In the genomic region with DNA sequence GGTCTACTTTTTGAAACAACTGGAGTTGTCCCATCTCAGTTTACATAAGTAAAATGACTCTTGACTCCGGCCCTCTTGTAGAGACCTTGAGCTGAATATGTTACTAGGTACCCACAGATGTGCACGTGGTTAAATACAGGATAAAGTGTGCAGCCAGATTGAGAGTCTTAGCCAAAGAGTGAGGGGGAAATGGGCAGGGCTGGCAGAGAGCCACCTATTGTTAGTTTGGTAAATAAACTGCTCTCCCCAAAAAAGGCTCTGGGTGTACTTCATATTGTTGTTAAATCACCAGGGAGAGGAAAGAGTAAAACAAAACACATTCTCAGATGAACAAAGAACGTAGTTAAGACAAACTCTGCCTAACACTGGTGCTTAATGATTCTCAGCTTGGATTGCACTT, we compare ENCODE assay signal across 18 cellular contexts. TPM values are rescaled to one million over a fixed set of nuclear protein-coding genes. Genes with fewer than 3 reads are reported as not detected.
DNase-seq lines count a peak whose midpoint lies in the region; ATAC-seq and TF ChIP-seq lines count a peak whose summit lies in the region.
"Had no signal": no experiment of that assay in that cellular context is flagged by ENCODE, and none has a peak within 500 bp of the region (broad histone marks: within the 10 kb centered on the region; RNA-seq: fewer than 3 reads in every experiment).

No MANE protein-coding gene starts in this region.

- no peak overlapping the region for H3K4me3 ChIP-seq in lung
- no peak overlapping the region for H3K4me3 ChIP-seq in aorta (ENCODE audit: low read length in 2 of 2)
- H3K4me3 ChIP-seq: testis had no signal

- DNase-seq in DMS79 (lab: John Stamatoyannopoulos, UW) (peak; percentile 55), NCI-H1436 (lab: John Stamatoyannopoulos, UW) (peak; percentile 17), dermis microvascular lymphatic vessel endothelial cell (ENCODE audit: low read depth in 2 of 2) (peak; percentile 21 to 88), lung (ENCODE audit: low spot score) (peak; percentile 36), aorta (no peak)
- no peak for DNase-seq in activated naive CD4-positive, alpha-beta T cell treated with anti-CD3 and anti-CD28 coated beads, Interleukin-2, amount 10 ng/mL, durations not matched to agents 7 days and 5 days
- no peak for DNase-seq in activated CD4-positive, alpha-beta T cell treated with anti-CD3 and anti-CD28 coated beads, Interleukin-2, amount 10 ng/mL, durations not matched to agents 24 days and 14 days
- DNase-seq: activated CD4-positive, alpha-beta T cell treated with anti-CD3 and anti-CD28 coated beads, Interleukin-2, amount 50 U/mL, for 1 hour; activated naive CD8-positive, alpha-beta T cell treated with anti-CD3 and anti-CD28 coated beads for 36 hours; activated T-cell treated with anti-CD3 and anti-CD28 coated beads, Interleukin-2, amount 50 U/mL, for 1 hour; caudate nucleus; DND-41; endodermal cell; NCI-H526 treated with DMSO at 0.1 percent for 48 hours; stimulated activated CD4-positive, alpha-beta T cell treated with anti-CD3 and anti-CD28 coated beads, Interleukin-15, amount 100 ng/mL, for 24 hours; testis had no signal

- TF ChIP-seq CTCF in lung (IDR thresholded peaks at IDR 0.05; ENCODE audit: control extremely low read depth, extremely low read depth), result no peak

- no peaks in the 10 kb centered on the region for H3K4me1 Mint-ChIP-seq in activated naive CD4-positive, alpha-beta T cell treated with anti-CD3 and anti-CD28 coated beads, Interleukin-2, amount 10 ng/mL, durations not matched to agents 7 days and 5 days
- H3K4me1 Mint-ChIP-seq in activated CD4-positive, alpha-beta T cell treated with anti-CD3 and anti-CD28 coated beads, Interleukin-2, amount 10 ng/mL, durations not matched to agents 24 days and 14 days, result no peaks in the 10 kb centered on the region

- H3K4me1 ChIP-seq in lung (ENCODE audit: control insufficient read depth in 2 of 2, insufficient read depth in 2 of 2, low read length in 2 of 2) (peaks cover 0 to 3% of the 10 kb centered on the region in 2 donors), aorta (ENCODE audit: control insufficient read depth in 1 of 2, insufficient read depth in 2 of 2, low read length in 2 of 2) (peaks cover 3% of the 10 kb centered on the region in 2 donors)
- H3K4me1 ChIP-seq: testis had no signal

- peaks cover 36% of the 10 kb centered on the region for H3K27me3 Mint-ChIP-seq in activated naive CD4-positive, alpha-beta T cell treated with anti-CD3 and anti-CD28 coated beads, Interleukin-2, amount 10 ng/mL, durations not matched to agents 7 days and 5 days
- H3K27me3 Mint-ChIP-seq in activated CD4-positive, alpha-beta T cell treated with anti-CD3 and anti-CD28 coated beads, Interleukin-2, amount 10 ng/mL, durations not matched to agents 24 days and 14 days, result peaks cover 25% of the 10 kb centered on the region

- no peaks in the 10 kb centered on the region for H3K9me3 Mint-ChIP-seq in activated naive CD4-positive, alpha-beta T cell treated with anti-CD3 and anti-CD28 coated beads, Interleukin-2, amount 10 ng/mL, durations not matched to agents 7 days and 5 days
- no peaks in the 10 kb centered on the region for H3K9me3 Mint-ChIP-seq in activated CD4-positive, alpha-beta T cell treated with anti-CD3 and anti-CD28 coated beads, Interleukin-2, amount 10 ng/mL, durations not matched to agents 24 days and 14 days
- H3K9me3 Mint-ChIP-seq: activated naive CD8-positive, alpha-beta T cell treated with anti-CD3 and anti-CD28 coated beads for 36 hours; endodermal cell; T-helper 2 cell treated with Interferon-gamma antibody and Interleukin-4, amounts not matched to agents 5 μg/mL and 100 μg/mL, for 36 hours had no signal

- no peaks in the 10 kb centered on the region for H3K36me3 Mint-ChIP-seq in activated naive CD4-positive, alpha-beta T cell treated with anti-CD3 and anti-CD28 coated beads, Interleukin-2, amount 10 ng/mL, durations not matched to agents 7 days and 5 days
- no peaks in the 10 kb centered on the region for H3K36me3 Mint-ChIP-seq in activated CD4-positive, alpha-beta T cell treated with anti-CD3 and anti-CD28 coated beads, Interleukin-2, amount 10 ng/mL, durations not matched to agents 24 days and 14 days (ENCODE audit: low read depth)
- H3K36me3 Mint-ChIP-seq: activated naive CD8-positive, alpha-beta T cell treated with anti-CD3 and anti-CD28 coated beads for 36 hours had no signal

- H3K9me3 ChIP-seq in lung (ENCODE audit: control insufficient read depth in 2 of 2, insufficient read depth in 1 of 2, low read length in 1 of 2) (no peaks in the 10 kb centered on the region), aorta (ENCODE audit: control insufficient read depth, low read length) (no peaks in the 10 kb centered on the region)
- H3K9me3 ChIP-seq: testis had no signal

- H3K27ac Mint-ChIP-seq in activated naive CD4-positive, alpha-beta T cell treated with anti-CD3 and anti-CD28 coated beads, Interleukin-2, amount 10 ng/mL, durations not matched to agents 7 days and 5 days, result no peak overlapping the region
- H3K27ac Mint-ChIP-seq in activated CD4-positive, alpha-beta T cell treated with anti-CD3 and anti-CD28 coated beads, Interleukin-2, amount 10 ng/mL, durations not matched to agents 24 days and 14 days, result no peak overlapping the region
- H3K27ac Mint-ChIP-seq: activated naive CD8-positive, alpha-beta T cell treated with anti-CD3 and anti-CD28 coated beads for 36 hours; endodermal cell; T-helper 2 cell treated with Interferon-gamma antibody and Interleukin-4, amounts not matched to agents 5 μg/mL and 100 μg/mL, for 36 hours had no signal

- H3K36me3 ChIP-seq in lung (ENCODE audit: control insufficient read depth in 2 of 2, insufficient read depth in 2 of 2, low read length in 2 of 2), result no peaks in the 10 kb centered on the region
- no peaks in the 10 kb centered on the region for H3K36me3 ChIP-seq in aorta (ENCODE audit: control insufficient read depth in 1 of 2, insufficient read depth in 2 of 2, low read length in 1 of 2)

- H3K27me3 ChIP-seq in lung (ENCODE audit: control insufficient read depth, insufficient read depth), result no peaks in the 10 kb centered on the region
- H3K27me3 ChIP-seq in aorta (ENCODE audit: control insufficient read depth in 1 of 2, insufficient read depth in 2 of 2, low read length in 1 of 2), result no peaks in the 10 kb centered on the region
- H3K27me3 ChIP-seq: testis had no signal

- WGBS in lung, 2 donors, result 15 to 23% methylated on average over 3 of the region's 3 CpGs
- 44 to 48% methylated on average over 3 of the region's 3 CpGs for WGBS in aorta, 2 donors

- intact Hi-C loops in aorta (cut with DNase I), result no loop called here
- intact Hi-C loops in activated CD4-positive, alpha-beta T cell treated with anti-CD3 and anti-CD28 coated beads, Interleukin-2, amount 10 ng/mL, durations not matched to agents 24 days and 14 days (cut with micrococcal nuclease), result no loop called here

- H3K4me3 Mint-ChIP-seq in activated naive CD4-positive, alpha-beta T cell treated with anti-CD3 and anti-CD28 coated beads, Interleukin-2, amount 10 ng/mL, durations not matched to agents 7 days and 5 days, result no peak overlapping the region
- H3K4me3 Mint-ChIP-seq in activated CD4-positive, alpha-beta T cell treated with anti-CD3 and anti-CD28 coated beads, Interleukin-2, amount 10 ng/mL, durations not matched to agents 24 days and 14 days, result no peak overlapping the region
- H3K4me3 Mint-ChIP-seq: activated naive CD8-positive, alpha-beta T cell treated with anti-CD3 and anti-CD28 coated beads for 36 hours; endodermal cell; T-helper 2 cell treated with Interferon-gamma antibody and Interleukin-4, amounts not matched to agents 5 μg/mL and 100 μg/mL, for 36 hours had no signal

- H3K27ac ChIP-seq in lung (ENCODE audit: low read depth in 1 of 2, low read length in 1 of 2) (no peak overlapping the region), aorta (ENCODE audit: low read depth in 1 of 2, low read length in 2 of 2) (no peak overlapping the region)
- H3K27ac ChIP-seq: testis had no signal

- ATAC-seq in lung (ENCODE audit: insufficient read depth, low FRiP score) (no peak), HG03442 (IDR thresholded peaks at IDR 0.05; ENCODE audit: unreplicated experiment) (no peak), aorta (ENCODE audit: low FRiP score) (no peak)

- CTCF ChIA-PET in activated naive CD4-positive, alpha-beta T cell treated with anti-CD3 and anti-CD28 coated beads, Interleukin-2, amount 10 ng/mL, durations not matched to agents 7 days and 5 days (lab: Charles Lee), result interaction anchor here (1.7 kb wide), 1 partner anchor 8 kb away, joined by 6 read pairs; no protein-coding TSS in a partner anchor

RNA-seq across cellular contexts. Expression of a gene that starts 20.3 kb away (rescaled TPM):
- total RNA-seq in dermis microvascular lymphatic vessel endothelial cell, result not detected in 2 replicates
- under 1 TPM in 1 of 2 donors, not detected in 1; 0.09 TPM for total RNA-seq in lung
- not detected for polyA plus RNA-seq in lung
- total RNA-seq in aorta, result not detected
- 1 to 10 TPM in 1 of 2 donors, not detected in 1; 3.0 TPM for polyA plus RNA-seq in aorta
- not detected in 2 replicates for total RNA-seq in activated CD4-positive, alpha-beta T cell treated with anti-CD3 and anti-CD28 coated beads, Interleukin-2, amount 10 ng/mL, durations not matched to agents 24 days and 14 days
- total RNA-seq: activated naive CD8-positive, alpha-beta T cell treated with anti-CD3 and anti-CD28 coated beads for 36 hours; endodermal cell had no signal

RNA-seq across cellular contexts. Expression of a gene that starts 43.3 kb away (rescaled TPM):
- total RNA-seq in dermis microvascular lymphatic vessel endothelial cell (13.1 and 14.7 TPM in 2 replicates), lung (10 to 100 TPM; 27.6 to 39.8 TPM), aorta (10 to 100 TPM; 38.2 to 39.0 TPM)
- polyA plus RNA-seq in lung (10 to 100 TPM; 34.4 to 57.0 TPM), aorta (10 to 100 TPM; 30.2 to 87.0 TPM)
- total RNA-seq in activated CD4-positive, alpha-beta T cell treated with anti-CD3 and anti-CD28 coated beads, Interleukin-2, amount 10 ng/mL, durations not matched to agents 24 days and 14 days, result 78.2 and 78.4 TPM in 2 replicates

RNA-seq across cellular contexts. Expression of a gene that starts 59.0 kb away (rescaled TPM):
- 0.13 TPM in 2 replicates for total RNA-seq in dermis microvascular lymphatic vessel endothelial cell
- 1 to 10 TPM; 1.1 to 1.8 TPM for total RNA-seq in lung
- under 1 TPM; 0.43 to 0.69 TPM for polyA plus RNA-seq in lung
- 1 to 10 TPM; 2.5 to 6.6 TPM for total RNA-seq in aorta
- 1 to 10 TPM; 3.2 to 5.5 TPM for polyA plus RNA-seq in aorta
- 0.66 and 1.4 TPM in 2 replicates for total RNA-seq in activated CD4-positive, alpha-beta T cell treated with anti-CD3 and anti-CD28 coated beads, Interleukin-2, amount 10 ng/mL, durations not matched to agents 24 days and 14 days

RNA-seq across cellular contexts. Expression of a gene that starts 59.4 kb away (rescaled TPM):
- 6.2 and 10.1 TPM in 2 replicates for total RNA-seq in dermis microvascular lymphatic vessel endothelial cell
- total RNA-seq in lung, result 10 to 100 TPM; 12.7 to 16.7 TPM
- 1 to 10 TPM; 8.1 to 8.7 TPM for polyA plus RNA-seq in lung
- total RNA-seq in aorta, result 10 to 100 TPM; 10.6 to 16.0 TPM
- polyA plus RNA-seq in aorta, result 1 to 10 TPM; 2.4 to 7.3 TPM
- 20.2 and 20.5 TPM in 2 replicates for total RNA-seq in activated CD4-positive, alpha-beta T cell treated with anti-CD3 and anti-CD28 coated beads, Interleukin-2, amount 10 ng/mL, durations not matched to agents 24 days and 14 days

Comparison
In these comparisons a context has a peak if more than half of its experiments do, and no peak if none do; other contexts are left out.
1. DNase-seq: peak in DMS79 (single experiment), NCI-H1436 (single experiment), dermis microvascular lymphatic vessel endothelial cell (2 of 2) and lung (single experiment); none in aorta (0 of 2), activated naive CD4-positive, alpha-beta T cell treated with anti-CD3 and anti-CD28 coated beads, Interleukin-2, amount 10 ng/mL, durations not matched to agents 7 days and 5 days (single experiment) and activated CD4-positive, alpha-beta T cell treated with anti-CD3 and anti-CD28 coated beads, Interleukin-2, amount 10 ng/mL, durations not matched to agents 24 days and 14 days (single experiment).